ENCODE assay signal across 2 cellular contexts in genomic region chr3:57749542-57749941, GRCh38.
TF ChIP-seq lines count a peak whose summit lies in the region.

No MANE protein-coding gene starts in this region.

TF ChIP-seq in HCT116, 20 proteins besides CTCF, POLR2A, EP300 and RAD21:
- no peak for TF ChIP-seq EZH2phosphoT487 (IDR thresholded peaks at IDR 0.05; ENCODE audit: borderline replicate concordance)
- TF ChIP-seq MAX (IDR thresholded peaks at IDR 0.05) = no peak

TF ChIP-seq in K562, 482 proteins besides CTCF, POLR2A, EP300 and RAD21:
- TF ChIP-seq BRF2 (IDR thresholded peaks at IDR 0.05; ENCODE audit: borderline replicate concordance, insufficient read depth, insufficient read length) = no peak
- TF ChIP-seq HBP1 (CRISPR knock-in tag; IDR thresholded peaks at IDR 0.05) = no peak
- TF ChIP-seq ARID3B (CRISPR knock-in tag; IDR thresholded peaks at IDR 0.05; ENCODE audit: borderline replicate concordance) = no peak
- no peak for TF ChIP-seq USF1 (CRISPR knock-in tag; IDR thresholded peaks at IDR 0.05)
- no peak for TF ChIP-seq DIDO1 (tag; IDR thresholded peaks at IDR 0.05; ENCODE audit: low read depth)
- no peak for TF ChIP-seq ZFP91 (CRISPR knock-in tag; IDR thresholded peaks at IDR 0.05)
- no peak for TF ChIP-seq U2AF2 (optimal IDR thresholded peaks at IDR 0.05; ENCODE audit: low read depth, low read length)
- no peak for TF ChIP-seq ZNF511 (CRISPR knock-in tag; IDR thresholded peaks at IDR 0.05)
- TF ChIP-seq XRCC4 (IDR thresholded peaks at IDR 0.05; ENCODE audit: extremely low read depth, insufficient read depth, insufficient read length) = no peak
- no peak for TF ChIP-seq HCFC1 (IDR thresholded peaks at IDR 0.05; ENCODE audit: low read depth, low read length)
